23 cellular contexts compared by ENCODE assay signal in the genomic region with DNA sequence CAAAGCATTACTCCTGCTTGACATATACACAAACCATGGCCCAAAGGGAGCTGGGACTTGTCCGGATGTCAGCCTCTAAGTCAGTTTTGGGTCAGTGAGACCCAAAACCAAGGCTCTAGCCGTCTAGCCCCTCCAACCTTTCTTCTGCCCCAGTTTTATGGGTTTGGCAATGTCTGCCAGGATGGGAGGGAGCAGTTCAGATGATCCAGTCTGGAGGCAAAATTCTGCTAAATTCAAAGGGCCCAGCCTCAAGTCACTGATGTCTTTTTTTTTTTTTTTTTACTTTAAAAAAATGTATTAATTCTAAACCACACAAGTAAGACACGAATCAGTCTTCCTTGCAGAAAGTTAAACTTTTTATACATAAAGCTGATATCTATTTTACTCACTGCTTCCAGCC.
A peak's percentile ranks its signal among the peaks of the same experiment; 100 is the strongest.
DNase-seq lines count a peak whose midpoint lies in the region; ATAC-seq lines count a peak whose summit lies in the region.
"Had no signal": no experiment of that assay in that cellular context is flagged by ENCODE, and none has a peak within 500 bp of the region (broad histone marks: within the 10 kb centered on the region; RNA-seq: fewer than 3 reads in every experiment).

No MANE protein-coding gene starts in this region.

- H3K9me3 ChIP-seq in effector memory CD4-positive, alpha-beta T cell (ENCODE audit: control insufficient read depth, low read length): no peaks in the 10 kb centered on the region
- H3K9me3 ChIP-seq: esophagus squamous epithelium, neutrophil, thyroid gland had no signal

- peaks cover 93% of the 10 kb centered on the region for H3K4me1 Mint-ChIP-seq in activated naive CD4-positive, alpha-beta T cell treated with anti-CD3 and anti-CD28 coated beads, Interleukin-2, amount 10 ng/mL, durations not matched to agents 7 days and 5 days
- peaks cover 78% of the 10 kb centered on the region for H3K4me1 Mint-ChIP-seq in T-helper 2 cell treated with Interferon-gamma antibody and Interleukin-4, amounts not matched to agents 5 μg/mL and 100 μg/mL, for 36 hours (ENCODE audit: low read depth)
- H3K4me1 Mint-ChIP-seq in stimulated activated effector memory CD8-positive, alpha-beta T cell treated with anti-CD3 and anti-CD28 coated beads, Interleukin-12 subunit alpha, Interleukin-12 subunit beta, amount 100 ng/mL, for 72 hours: peaks cover 93% of the 10 kb centered on the region

- peaks cover 72% of the 10 kb centered on the region for H3K36me3 Mint-ChIP-seq in activated naive CD4-positive, alpha-beta T cell treated with anti-CD3 and anti-CD28 coated beads, Interleukin-2, amount 10 ng/mL, durations not matched to agents 7 days and 5 days
- peaks cover 77% of the 10 kb centered on the region for H3K36me3 Mint-ChIP-seq in T-helper 2 cell treated with Interferon-gamma antibody and Interleukin-4, amounts not matched to agents 5 μg/mL and 100 μg/mL, for 36 hours (ENCODE audit: low read depth)
- peaks cover 45% of the 10 kb centered on the region for H3K36me3 Mint-ChIP-seq in stimulated activated effector memory CD8-positive, alpha-beta T cell treated with anti-CD3 and anti-CD28 coated beads, Interleukin-12 subunit alpha, Interleukin-12 subunit beta, amount 100 ng/mL, for 72 hours
- H3K36me3 Mint-ChIP-seq: WTC11 had no signal

- H3K36me3 ChIP-seq in effector memory CD4-positive, alpha-beta T cell (ENCODE audit: control insufficient read depth, insufficient read depth, low read length): peaks cover 9% of the 10 kb centered on the region
- H3K36me3 ChIP-seq: cardiac muscle cell, esophagus squamous epithelium, neutrophil, thyroid gland had no signal

- H3K4me3 ChIP-seq in effector memory CD4-positive, alpha-beta T cell (ENCODE audit: insufficient read depth, low read depth, low read length, poor library complexity, severe bottlenecking): no peak overlapping the region
- H3K4me3 ChIP-seq: cardiac muscle cell, esophagus squamous epithelium, PC-9, thyroid gland had no signal

- H3K9me3 Mint-ChIP-seq in activated naive CD4-positive, alpha-beta T cell treated with anti-CD3 and anti-CD28 coated beads, Interleukin-2, amount 10 ng/mL, durations not matched to agents 7 days and 5 days: no peaks in the 10 kb centered on the region
- H3K9me3 Mint-ChIP-seq in T-helper 2 cell treated with Interferon-gamma antibody and Interleukin-4, amounts not matched to agents 5 μg/mL and 100 μg/mL, for 36 hours: no peaks in the 10 kb centered on the region
- H3K9me3 Mint-ChIP-seq in stimulated activated effector memory CD8-positive, alpha-beta T cell treated with anti-CD3 and anti-CD28 coated beads, Interleukin-12 subunit alpha, Interleukin-12 subunit beta, amount 100 ng/mL, for 72 hours: peaks cover 4% of the 10 kb centered on the region

- CTCF ChIA-PET in activated naive CD4-positive, alpha-beta T cell treated with anti-CD3 and anti-CD28 coated beads, Interleukin-2, amount 10 ng/mL, durations not matched to agents 7 days and 5 days (lab: Charles Lee): interaction anchor here (0.7 to 0.9 kb wide), 2 partner anchors 9 to 13 kb away, joined by 3 to 5 read pairs; no protein-coding TSS in a partner anchor

- no peak for DNase-seq in activated naive CD4-positive, alpha-beta T cell treated with anti-CD3 and anti-CD28 coated beads, Interleukin-2, amount 10 ng/mL, durations not matched to agents 7 days and 5 days
- no peak for DNase-seq in activated naive CD4-positive, alpha-beta T cell (lab: John Stamatoyannopoulos, UW)
- no peak for DNase-seq in T-helper 2 cell treated with Interferon-gamma antibody and Interleukin-4, amounts not matched to agents 5 μg/mL and 100 μg/mL, for 36 hours (ENCODE audit: low spot score)
- no peak for DNase-seq in effector memory CD4-positive, alpha-beta T cell
- no peak for DNase-seq in stimulated activated effector memory CD8-positive, alpha-beta T cell treated with anti-CD3 and anti-CD28 coated beads, Interleukin-12 subunit alpha, Interleukin-12 subunit beta, amount 100 ng/mL, for 72 hours (ENCODE audit: low spot score in 2 of 2)
- DNase-seq in DMS114 treated with DMSO at 0.1 percent for 48 hours (lab: John Stamatoyannopoulos, UW; ENCODE audit: unreplicated experiment): no peak
- DNase-seq: activated CD8-positive, alpha-beta memory T cell treated with anti-CD3 and anti-CD28 coated beads, Interleukin-2, amount 50 U/mL, for 4 hours; amygdala; DND-41; esophagus squamous epithelium; NCI-H187; NCI-H2227 treated with DMSO at 0.1 percent for 48 hours; NCI-H82; PC-9; stimulated activated CD4-positive, alpha-beta T cell treated with anti-CD3 and anti-CD28 coated beads, Interleukin-15, amount 100 ng/mL, for 24 hours; thyroid gland had no signal

- ATAC-seq in stimulated activated effector memory CD8-positive, alpha-beta T cell treated with anti-CD3 and anti-CD28 coated beads, Interleukin-12 subunit alpha, Interleukin-12 subunit beta, amount 100 ng/mL, for 72 hours: no peak
- ATAC-seq in GM21737 (IDR thresholded peaks at IDR 0.05; ENCODE audit: unreplicated experiment) (no peak), GM18870 (IDR thresholded peaks at IDR 0.05; ENCODE audit: unreplicated experiment) (no peak)
- ATAC-seq: left lobe of liver, WTC11 had no signal

- peak overlapping the region; percentile 73 for H3K27ac ChIP-seq in effector memory CD4-positive, alpha-beta T cell (ENCODE audit: insufficient read depth, low read length, poor library complexity, severe bottlenecking)
- H3K27ac ChIP-seq: cardiac muscle cell, HL-60, neutrophil, PC-9 had no signal

- H3K27ac Mint-ChIP-seq in activated naive CD4-positive, alpha-beta T cell treated with anti-CD3 and anti-CD28 coated beads, Interleukin-2, amount 10 ng/mL, durations not matched to agents 7 days and 5 days: peak overlapping the region; percentile 9
- peak overlapping the region; percentile 35 for H3K27ac Mint-ChIP-seq in T-helper 2 cell treated with Interferon-gamma antibody and Interleukin-4, amounts not matched to agents 5 μg/mL and 100 μg/mL, for 36 hours
- H3K27ac Mint-ChIP-seq in stimulated activated effector memory CD8-positive, alpha-beta T cell treated with anti-CD3 and anti-CD28 coated beads, Interleukin-12 subunit alpha, Interleukin-12 subunit beta, amount 100 ng/mL, for 72 hours: peak overlapping the region; percentile 91
- H3K27ac Mint-ChIP-seq: WTC11 had no signal

- H3K4me3 Mint-ChIP-seq in activated naive CD4-positive, alpha-beta T cell treated with anti-CD3 and anti-CD28 coated beads, Interleukin-2, amount 10 ng/mL, durations not matched to agents 7 days and 5 days: no peak overlapping the region
- peak overlapping the region; percentile 38 for H3K4me3 Mint-ChIP-seq in T-helper 2 cell treated with Interferon-gamma antibody and Interleukin-4, amounts not matched to agents 5 μg/mL and 100 μg/mL, for 36 hours
- H3K4me3 Mint-ChIP-seq in stimulated activated effector memory CD8-positive, alpha-beta T cell treated with anti-CD3 and anti-CD28 coated beads, Interleukin-12 subunit alpha, Interleukin-12 subunit beta, amount 100 ng/mL, for 72 hours: peak overlapping the region; percentile 75
- H3K4me3 Mint-ChIP-seq: WTC11 had no signal

- no peaks in the 10 kb centered on the region for H3K27me3 ChIP-seq in effector memory CD4-positive, alpha-beta T cell (replicated peaks; ENCODE audit: control insufficient read depth, insufficient read depth, low read length, poor library complexity, severe bottlenecking)
- H3K27me3 ChIP-seq: esophagus squamous epithelium, neutrophil, thyroid gland had no signal

- H3K27me3 Mint-ChIP-seq in activated naive CD4-positive, alpha-beta T cell treated with anti-CD3 and anti-CD28 coated beads, Interleukin-2, amount 10 ng/mL, durations not matched to agents 7 days and 5 days: no peaks in the 10 kb centered on the region
- H3K27me3 Mint-ChIP-seq in T-helper 2 cell treated with Interferon-gamma antibody and Interleukin-4, amounts not matched to agents 5 μg/mL and 100 μg/mL, for 36 hours (ENCODE audit: low read depth): no peaks in the 10 kb centered on the region

- peaks cover 75% of the 10 kb centered on the region for H3K4me1 ChIP-seq in effector memory CD4-positive, alpha-beta T cell (ENCODE audit: control insufficient read depth, insufficient read depth, low read length, poor library complexity, severe bottlenecking)

Comparison
In these comparisons a context has a peak if more than half of its experiments do, and no peak if none do; other contexts are left out.
1. H3K27ac Mint-ChIP-seq: peak in every context shown above with its lines; median percentile 91 in stimulated activated effector memory CD8-positive, alpha-beta T cell treated with anti-CD3 and anti-CD28 coated beads, Interleukin-12 subunit alpha, Interleukin-12 subunit beta, amount 100 ng/mL, for 72 hours; 35 in T-helper 2 cell treated with Interferon-gamma antibody and Interleukin-4, amounts not matched to agents 5 μg/mL and 100 μg/mL, for 36 hours; 9 in activated naive CD4-positive, alpha-beta T cell treated with anti-CD3 and anti-CD28 coated beads, Interleukin-2, amount 10 ng/mL, durations not matched to agents 7 days and 5 days.